ENCODE assay signal across 17 cellular contexts in the genomic region with DNA sequence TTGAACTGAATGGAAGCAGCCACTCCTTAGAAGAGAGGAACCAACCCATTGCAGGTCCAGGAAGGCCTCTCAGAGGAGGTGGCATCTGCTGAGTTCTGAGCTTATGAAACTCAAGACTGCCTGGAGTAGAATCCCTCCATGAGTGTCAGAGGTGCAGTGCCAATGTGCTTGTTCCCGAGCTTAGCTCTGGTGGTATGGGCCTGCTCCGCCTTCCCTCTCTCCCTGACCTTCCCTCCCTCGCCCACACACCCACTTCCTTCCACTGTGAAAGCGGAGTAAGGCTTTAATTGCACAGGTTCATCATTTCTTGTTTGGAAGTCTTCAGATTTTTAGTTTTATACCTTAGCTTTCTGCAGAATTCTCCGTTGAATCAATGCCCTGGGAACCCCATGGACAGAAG.
A peak's percentile ranks its signal among the peaks of the same experiment; 100 is the strongest.
DNase-seq lines count a peak whose midpoint lies in the region; ATAC-seq and TF ChIP-seq lines count a peak whose summit lies in the region.
"Had no signal": no experiment of that assay in that cellular context is flagged by ENCODE, and none has a peak within 500 bp of the region (broad histone marks: within the 10 kb centered on the region; RNA-seq: fewer than 3 reads in every experiment).

No MANE protein-coding gene starts in this region.

- TF ChIP-seq POLR2A in esophagus squamous epithelium (IDR thresholded peaks at IDR 0.05) (no peak), vagina (IDR thresholded peaks at IDR 0.05) (no peak)

- H3K27ac ChIP-seq in left ventricle myocardium inferior (replicated peaks) (peak overlapping the region; percentile 85), esophagus squamous epithelium (peak overlapping the region in 3 of 4 donors; percentile 77 to 90 (median 85)), rectal smooth muscle tissue (ENCODE audit: low read depth, low read length) (peak overlapping the region; percentile 83), vagina (peak overlapping the region; percentile 79), MM.1S (ENCODE audit: low read length) (no peak overlapping the region)

- H3K9me3 ChIP-seq in left ventricle myocardium inferior (replicated peaks) = peaks cover 6% of the 10 kb centered on the region
- H3K9me3 ChIP-seq in esophagus squamous epithelium = peaks cover 0 to 1% (median 0%) of the 10 kb centered on the region in 3 donors
- H3K9me3 ChIP-seq in vagina = no peaks in the 10 kb centered on the region
- H3K9me3 ChIP-seq in MM.1S (replicated peaks; ENCODE audit: insufficient read depth, low read length) = no peaks in the 10 kb centered on the region

- no peaks in the 10 kb centered on the region for H3K79me2 ChIP-seq in MM.1S (ENCODE audit: low read length)

- H3K9ac ChIP-seq in rectal smooth muscle tissue (ENCODE audit: low read length) (no peak overlapping the region), MM.1S (ENCODE audit: low read length) (no peak overlapping the region)

- H3K4me3 ChIP-seq in left ventricle myocardium inferior (no peak overlapping the region), esophagus squamous epithelium (no peak overlapping the region), rectal smooth muscle tissue (ENCODE audit: low read length) (peak overlapping the region; percentile 16), vagina (no peak overlapping the region), MM.1S (ENCODE audit: low read length) (no peak overlapping the region)

- no peaks in the 10 kb centered on the region for H3K9me2 ChIP-seq in MM.1S (replicated peaks; ENCODE audit: insufficient read depth, low read length)

- no peak overlapping the region for H3K4me2 ChIP-seq in MM.1S (ENCODE audit: low read depth, low read length)

- DNase-seq in left ventricle myocardium inferior = no peak
- no peak for DNase-seq in cardiac septum (ENCODE audit: low spot score)
- no peak for DNase-seq in esophagus squamous epithelium (lab: John Stamatoyannopoulos, UW)
- DNase-seq in vagina (ENCODE audit: extremely low spot score in 2 of 2) = no peak
- DNase-seq in MM.1S = no peak
- DNase-seq: ACHN; activated naive CD4-positive, alpha-beta T cell treated with anti-CD3 and anti-CD28 coated beads, Interleukin-2, amount 50 U/mL, for 16 hours; CD4-positive, CD25-positive, alpha-beta regulatory T cell; DMS 273 treated with DMSO at 0.1 percent for 48 hours; foreskin melanocyte; GDM1; NCI-H146; NCI-H82; stimulated activated naive CD4-positive, alpha-beta T cell had no signal

- WGBS in esophagus squamous epithelium, 2 donors = 63 to 81% methylated on average over 5 of the region's 5 CpGs

- H3F3A ChIP-seq in MM.1S (ENCODE audit: insufficient read depth, low read length) = no peaks in the 10 kb centered on the region

- intact Hi-C loops in left ventricle myocardium inferior (cut with micrococcal nuclease) = no loop called here
- intact Hi-C loops in cardiac septum (cut with DNase I) = no loop called here
- intact Hi-C loops in esophagus squamous epithelium (cut with DNase I) = no loop called here
- intact Hi-C loops in vagina (cut with DNase I) = no loop called here

- no peak for ATAC-seq in GM18502 (IDR thresholded peaks at IDR 0.05; ENCODE audit: poor library complexity, unreplicated experiment)
- ATAC-seq in GM19324 (IDR thresholded peaks at IDR 0.05; ENCODE audit: low FRiP score, unreplicated experiment) = no peak

- TF ChIP-seq CTCF in left ventricle myocardium inferior (IDR thresholded peaks at IDR 0.05; ENCODE audit: borderline replicate concordance) = no peak
- TF ChIP-seq CTCF in esophagus squamous epithelium (IDR thresholded peaks at IDR 0.05) = no peak
- TF ChIP-seq CTCF in vagina (IDR thresholded peaks at IDR 0.05) = no peak
- no peak for TF ChIP-seq CTCF in MM.1S (IDR thresholded peaks at IDR 0.05; ENCODE audit: low read length)

- no peak overlapping the region for H2AFZ ChIP-seq in MM.1S (ENCODE audit: low read length)

- no peaks in the 10 kb centered on the region for H4K20me1 ChIP-seq in MM.1S (ENCODE audit: insufficient read depth, low read length)

- peaks cover 17% of the 10 kb centered on the region for H3K36me3 ChIP-seq in left ventricle myocardium inferior
- peaks cover 0 to 29% (median 6%) of the 10 kb centered on the region in 3 donors for H3K36me3 ChIP-seq in esophagus squamous epithelium
- H3K36me3 ChIP-seq in rectal smooth muscle tissue (ENCODE audit: control insufficient read depth, insufficient read depth, low read length) = no peaks in the 10 kb centered on the region
- H3K36me3 ChIP-seq in vagina = no peaks in the 10 kb centered on the region
- no peaks in the 10 kb centered on the region for H3K36me3 ChIP-seq in MM.1S (replicated peaks; ENCODE audit: insufficient read depth, low read length)

- H3K27me3 ChIP-seq in left ventricle myocardium inferior (ENCODE audit: low read depth) (no peaks in the 10 kb centered on the region), esophagus squamous epithelium (no peaks in the 10 kb centered on the region), rectal smooth muscle tissue (ENCODE audit: control insufficient read depth, insufficient read depth, low read length) (no peaks in the 10 kb centered on the region), vagina (no peaks in the 10 kb centered on the region), MM.1S (replicated peaks; ENCODE audit: insufficient read depth, low read length) (no peaks in the 10 kb centered on the region)

- H3K4me1 ChIP-seq in left ventricle myocardium inferior (peaks cover 37% of the 10 kb centered on the region), esophagus squamous epithelium (peaks cover 20 to 61% (median 25%) of the 10 kb centered on the region in 3 donors), rectal smooth muscle tissue (ENCODE audit: control insufficient read depth, insufficient read depth, low read length) (peaks cover 22% of the 10 kb centered on the region), vagina (peaks cover 38% of the 10 kb centered on the region), MM.1S (ENCODE audit: low read length) (no peaks in the 10 kb centered on the region)
